Comparison of ENCODE assay signal across 13 cellular contexts in genomic region chr15:39936187-39936586, GRCh38. TPM values are rescaled to one million over a fixed set of nuclear protein-coding genes. Genes with fewer than 3 reads are reported as not detected.
DNase-seq lines count a peak whose midpoint lies in the region; TF ChIP-seq lines count a peak whose summit lies in the region.
"Had no signal": no experiment of that assay in that cellular context is flagged by ENCODE, and none has a peak within 500 bp of the region (broad histone marks: within the 10 kb centered on the region; RNA-seq: fewer than 3 reads in every experiment).

No MANE protein-coding gene starts in this region.

- no peak overlapping the region for H2AK5ac ChIP-seq in mesendoderm (ENCODE audit: low read length)

- no peaks in the 10 kb centered on the region for H3K9me2 ChIP-seq in hepatocyte (replicated peaks; ENCODE audit: insufficient read depth)

- H2AFZ ChIP-seq in ACC112 (ENCODE audit: low read length, unreplicated experiment): no peak overlapping the region
- no peak overlapping the region for H2AFZ ChIP-seq in hepatocyte

- CTCF ChIA-PET in HEK293 (lab: Yijun Ruan, JAX): interaction anchor here (0.6 to 1.0 kb wide), 2 partner anchors 10 to 101 kb away, joined by 3 read pairs; no protein-coding TSS in a partner anchor

- TF ChIP-seq CTCF in HEK293 (tag by site-specific recombination; IDR thresholded peaks at IDR 0.05) (no peak), hepatocyte (IDR thresholded peaks at IDR 0.05; ENCODE audit: poor library complexity) (no peak)

- no peaks in the 10 kb centered on the region for H3K79me1 ChIP-seq in mesendoderm (ENCODE audit: low read length)

- H3K79me2 ChIP-seq in ACC112 (ENCODE audit: control insufficient read depth, insufficient read depth, low read length, unreplicated experiment) (peaks cover 67% of the 10 kb centered on the region), hepatocyte (peaks cover 54% of the 10 kb centered on the region), mesendoderm (ENCODE audit: control insufficient read depth, insufficient read depth, low read length) (no peaks in the 10 kb centered on the region)

- intact Hi-C loops in activated T-helper 1 cell treated with anti-CD3 and anti-CD28 coated beads, Interleukin-12 subunit alpha, Interleukin-12 subunit beta, Interleukin-2, Interleukin-4 antibody, amounts not matched to agents 30 ng/mL and 10 ng/mL and 1 ng/mL, durations not matched to agents 14 hours and 24 hours and 36 hours (cut with micrococcal nuclease): no loop called here

- H4K5ac ChIP-seq in mesendoderm (ENCODE audit: low read length): no peak overlapping the region

- 97% methylated on average over 7 of the region's 7 CpGs for WGBS in hepatocyte (ENCODE audit: low lambda C conversion rate, missing lambda C conversion rate)
- no CpG with 5 or more reads among the region's 7 CpGs for WGBS in mesendoderm (ENCODE audit: extremely low coverage, insufficient coverage, low lambda C conversion rate)

- peak overlapping the region; percentile 89 for H3K4me2 ChIP-seq in hepatocyte
- H3K4me2 ChIP-seq in mesendoderm (ENCODE audit: low read length): no peak overlapping the region

- H3K18ac ChIP-seq in mesendoderm (ENCODE audit: low read length): no peak overlapping the region

- DNase-seq in activated T-helper 1 cell treated with anti-CD3 and anti-CD28 coated beads, Interleukin-12 subunit alpha, Interleukin-12 subunit beta, Interleukin-2, Interleukin-4 antibody, amounts not matched to agents 30 ng/mL and 10 ng/mL and 1 ng/mL, durations not matched to agents 14 hours and 24 hours and 36 hours (ENCODE audit: low spot score): no peak
- DNase-seq in hepatocyte (ENCODE audit: low spot score): no peak
- DNase-seq in mesendoderm: no peak
- DNase-seq in NCI-H187 treated with DMSO at 0.1 percent for 48 hours (lab: John Stamatoyannopoulos, UW): no peak
- DNase-seq in stimulated activated CD4-positive, alpha-beta T cell treated with anti-CD3 and anti-CD28 coated beads, Interleukin-2, amount 100 ng/mL, for 48 hours: no peak
- no peak for DNase-seq in NK-92 (lab: John Stamatoyannopoulos, UW; ENCODE audit: unreplicated experiment)
- DNase-seq: DMS153, NCI-H1436, NCI-H510A had no signal

- peaks cover 28% of the 10 kb centered on the region for H3K36me3 Mint-ChIP-seq in activated T-helper 1 cell treated with anti-CD3 and anti-CD28 coated beads, Interleukin-12 subunit alpha, Interleukin-12 subunit beta, Interleukin-2, Interleukin-4 antibody, amounts not matched to agents 30 ng/mL and 10 ng/mL and 1 ng/mL, durations not matched to agents 14 hours and 24 hours and 36 hours (ENCODE audit: low read depth)

- H3K36me3 ChIP-seq in ACC112 (ENCODE audit: insufficient read depth, low read length): peaks cover 27% of the 10 kb centered on the region
- H3K36me3 ChIP-seq in HEK293 (ENCODE audit: control insufficient read depth in 2 of 2, insufficient read depth in 1 of 2, low read length in 2 of 2): peaks cover 0 to 30% of the 10 kb centered on the region in 2 experiments; a peak in 1 of 3 replicates
- no peaks in the 10 kb centered on the region for H3K36me3 ChIP-seq in hepatocyte (replicated peaks; ENCODE audit: insufficient read depth, low read depth)
- no peaks in the 10 kb centered on the region for H3K36me3 ChIP-seq in mesendoderm (ENCODE audit: control insufficient read depth, insufficient read depth, low read length)

- H3K56ac ChIP-seq in mesendoderm (ENCODE audit: low read length): no peak overlapping the region

- H3K9ac ChIP-seq in mesendoderm (ENCODE audit: low read length): no peak overlapping the region

- H3K27me3 Mint-ChIP-seq in activated T-helper 1 cell treated with anti-CD3 and anti-CD28 coated beads, Interleukin-12 subunit alpha, Interleukin-12 subunit beta, Interleukin-2, Interleukin-4 antibody, amounts not matched to agents 30 ng/mL and 10 ng/mL and 1 ng/mL, durations not matched to agents 14 hours and 24 hours and 36 hours (ENCODE audit: insufficient read depth): no peaks in the 10 kb centered on the region
- H3K27me3 Mint-ChIP-seq: activated naive CD4-positive, alpha-beta T cell treated with anti-CD3 and anti-CD28 coated beads, Interleukin-2, amount 50 U/mL, for 24 hours had no signal

- H3K27ac ChIP-seq in ACC112 (ENCODE audit: low read depth, low read length): peak overlapping the region; percentile 50; the same call in 1 of the 2 replicates
- H3K27ac ChIP-seq in HEK293 (ENCODE audit: extremely low read depth, low read depth, low read length): no peak overlapping the region
- H3K27ac ChIP-seq in hepatocyte: no peak overlapping the region
- H3K27ac ChIP-seq in mesendoderm (ENCODE audit: low read depth, low read length): no peak overlapping the region
- H3K27ac ChIP-seq: vagina had no signal

- H3K4me3 ChIP-seq in ACC112 (ENCODE audit: low read depth, low read length): peak overlapping the region; percentile 95
- H3K4me3 ChIP-seq in HEK293 (ENCODE audit: low read depth, low read length): no peak overlapping the region
- H3K4me3 ChIP-seq in hepatocyte: no peak overlapping the region
- no peak overlapping the region for H3K4me3 ChIP-seq in mesendoderm (ENCODE audit: low read length)
- H3K4me3 ChIP-seq: vagina had no signal

- H3K27me3 ChIP-seq in ACC112 (ENCODE audit: insufficient read depth, low read length) (no peaks in the 10 kb centered on the region), hepatocyte (no peaks in the 10 kb centered on the region), mesendoderm (ENCODE audit: insufficient read depth, low read length, poor library complexity) (no peaks in the 10 kb centered on the region)
- H3K27me3 ChIP-seq: vagina had no signal

- H3K4me1 Mint-ChIP-seq in activated T-helper 1 cell treated with anti-CD3 and anti-CD28 coated beads, Interleukin-12 subunit alpha, Interleukin-12 subunit beta, Interleukin-2, Interleukin-4 antibody, amounts not matched to agents 30 ng/mL and 10 ng/mL and 1 ng/mL, durations not matched to agents 14 hours and 24 hours and 36 hours (ENCODE audit: low read depth): peaks cover 52% of the 10 kb centered on the region

- H4K8ac ChIP-seq in mesendoderm (ENCODE audit: low read depth, low read length): no peak overlapping the region

- no peak overlapping the region for H3K23ac ChIP-seq in mesendoderm (ENCODE audit: low read length)

- H3K9me3 ChIP-seq in HEK293 (ENCODE audit: control insufficient read depth, insufficient read depth, low read depth, low read length): no peaks in the 10 kb centered on the region
- H3K9me3 ChIP-seq in hepatocyte (ENCODE audit: low read depth): no peaks in the 10 kb centered on the region
- H3K9me3 ChIP-seq: vagina had no signal

- H3K27ac Mint-ChIP-seq in activated T-helper 1 cell treated with anti-CD3 and anti-CD28 coated beads, Interleukin-12 subunit alpha, Interleukin-12 subunit beta, Interleukin-2, Interleukin-4 antibody, amounts not matched to agents 30 ng/mL and 10 ng/mL and 1 ng/mL, durations not matched to agents 14 hours and 24 hours and 36 hours: no peak overlapping the region
- H3K27ac Mint-ChIP-seq: activated naive CD4-positive, alpha-beta T cell treated with anti-CD3 and anti-CD28 coated beads, Interleukin-2, amount 50 U/mL, for 24 hours had no signal

- no peaks in the 10 kb centered on the region for H4K20me1 ChIP-seq in hepatocyte (ENCODE audit: insufficient read depth, poor library complexity, severe bottlenecking)

- H3K4me1 ChIP-seq in ACC112 (ENCODE audit: control insufficient read depth, insufficient read depth, low read length, unreplicated experiment) (peaks cover 62% of the 10 kb centered on the region), HEK293 (ENCODE audit: control insufficient read depth, insufficient read depth, low read length) (no peaks in the 10 kb centered on the region; the same call in 1 of the 2 replicates), hepatocyte (ENCODE audit: insufficient read depth) (peaks cover 7% of the 10 kb centered on the region), mesendoderm (ENCODE audit: control insufficient read depth, low read depth, low read length) (no peaks in the 10 kb centered on the region)

- no peak overlapping the region for H2BK5ac ChIP-seq in mesendoderm (ENCODE audit: low read length)

- no peaks in the 10 kb centered on the region for H3K9me3 Mint-ChIP-seq in activated T-helper 1 cell treated with anti-CD3 and anti-CD28 coated beads, Interleukin-12 subunit alpha, Interleukin-12 subunit beta, Interleukin-2, Interleukin-4 antibody, amounts not matched to agents 30 ng/mL and 10 ng/mL and 1 ng/mL, durations not matched to agents 14 hours and 24 hours and 36 hours
- H3K9me3 Mint-ChIP-seq: activated naive CD4-positive, alpha-beta T cell treated with anti-CD3 and anti-CD28 coated beads, Interleukin-2, amount 50 U/mL, for 24 hours had no signal

- no peak overlapping the region for H3K4ac ChIP-seq in mesendoderm (ENCODE audit: low read depth, low read length)

- peak overlapping the region; percentile 94 for H3K4me3 Mint-ChIP-seq in activated T-helper 1 cell treated with anti-CD3 and anti-CD28 coated beads, Interleukin-12 subunit alpha, Interleukin-12 subunit beta, Interleukin-2, Interleukin-4 antibody, amounts not matched to agents 30 ng/mL and 10 ng/mL and 1 ng/mL, durations not matched to agents 14 hours and 24 hours and 36 hours

- no peak overlapping the region for H2BK120ac ChIP-seq in mesendoderm (ENCODE audit: low read depth, low read length)

- H2BK15ac ChIP-seq in mesendoderm (replicated peaks; ENCODE audit: low read depth): no peak overlapping the region

- POLR2A ChIA-PET in HEK293 (lab: Yijun Ruan, JAX): interaction anchor here (0.6 to 1.2 kb wide), 2 partner anchors 15 to 33 kb away, joined by 4 read pairs; no protein-coding TSS in a partner anchor

TF ChIP-seq in HEK293, 187 proteins besides CTCF, POLR2A, EP300 and RAD21 (continues in another document):
- peak; percentile 85 for TF ChIP-seq SP7 (tag by site-specific recombination; IDR thresholded peaks at IDR 0.05)

RNA-seq across cellular contexts. Expression of gene EIF2AK4, which starts 2.3 kb away (rescaled TPM):
- 51.5 and 54.2 TPM in 2 replicates for total RNA-seq in activated T-helper 1 cell treated with anti-CD3 and anti-CD28 coated beads, Interleukin-12 subunit alpha, Interleukin-12 subunit beta, Interleukin-2, Interleukin-4 antibody, amounts not matched to agents 30 ng/mL and 10 ng/mL and 1 ng/mL, durations not matched to agents 14 hours and 24 hours and 36 hours
- 36.4 and 38.2 TPM in 2 replicates for total RNA-seq in hepatocyte
- 45.9 and 50.7 TPM in 2 replicates for polyA plus RNA-seq in hepatocyte
- polyA plus RNA-seq in mesendoderm (2013, experiment 1 of 2): 44.1 TPM
- 47.3 TPM for polyA plus RNA-seq in mesendoderm (2013, experiment 2 of 2)

RNA-seq across cellular contexts. Expression of gene GPR176, which starts 16.1 kb away (rescaled TPM):
- total RNA-seq in activated T-helper 1 cell treated with anti-CD3 and anti-CD28 coated beads, Interleukin-12 subunit alpha, Interleukin-12 subunit beta, Interleukin-2, Interleukin-4 antibody, amounts not matched to agents 30 ng/mL and 10 ng/mL and 1 ng/mL, durations not matched to agents 14 hours and 24 hours and 36 hours: 0.23 and 0.34 TPM in 2 replicates
- total RNA-seq in hepatocyte: 5.3 and 7.0 TPM in 2 replicates
- 2.7 and 2.9 TPM in 2 replicates for polyA plus RNA-seq in hepatocyte
- 14.7 TPM for polyA plus RNA-seq in mesendoderm (2013, experiment 1 of 2)
- 16.5 TPM for polyA plus RNA-seq in mesendoderm (2013, experiment 2 of 2)
